8 cellular contexts compared by ENCODE assay signal in the genomic region with DNA sequence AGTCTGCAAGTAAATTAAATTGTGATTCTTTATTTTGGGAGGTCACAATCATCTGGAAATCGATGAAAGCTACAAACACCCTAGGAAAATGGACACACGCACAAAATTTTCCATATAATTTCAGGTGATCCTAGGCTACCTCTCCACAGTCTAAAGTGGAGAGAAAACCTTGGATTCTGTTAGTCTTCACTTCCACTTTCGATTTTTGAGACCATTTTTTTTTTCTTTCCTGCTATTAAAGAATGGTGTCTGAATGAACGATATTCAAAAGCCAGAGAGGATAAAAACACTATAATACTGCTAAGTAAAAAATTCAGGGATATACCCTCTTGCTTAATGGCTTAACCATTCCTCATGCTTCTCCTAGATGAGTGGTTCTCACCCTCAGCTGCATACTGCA. TPM values are rescaled to one million over a fixed set of nuclear protein-coding genes. Genes with fewer than 3 reads are reported as not detected.
A peak's percentile ranks its signal among the peaks of the same experiment; 100 is the strongest.
DNase-seq lines count a peak whose midpoint lies in the region; ATAC-seq and TF ChIP-seq lines count a peak whose summit lies in the region.

No MANE protein-coding gene starts in this region.

- 59 to 86% methylated on average over 2 to 4 of the region's 4 CpGs for WGBS in endodermal cell (ENCODE audit: insufficient coverage in 1 of 2, insufficient read length in 1 of 2), 2 experiments
- no CpG with 5 or more reads among the region's 4 CpGs for WGBS in trophoblast cell (ENCODE audit: extremely low coverage, insufficient coverage, insufficient read length)

- H3F3A ChIP-seq in DOHH2 (ENCODE audit: control insufficient read depth, insufficient read depth): peaks cover 26% of the 10 kb centered on the region

- H3K79me1 ChIP-seq in trophoblast cell (ENCODE audit: low read length): peaks cover 17% of the 10 kb centered on the region

- H3K79me2 ChIP-seq in DOHH2 (ENCODE audit: control insufficient read depth, low read length) (peaks cover 68% of the 10 kb centered on the region), OCI-LY7 (ENCODE audit: insufficient read depth, low read depth, low read length) (peaks cover 62% of the 10 kb centered on the region), trophoblast cell (ENCODE audit: control insufficient read depth, insufficient read depth, low read length, poor library complexity) (peaks cover 15% of the 10 kb centered on the region)

- no TSS peak for BruUV-seq in OCI-LY7 (replicated peaks; lab: Mats Ljungman, UMichigan)

- H2BK120ac ChIP-seq in trophoblast cell (ENCODE audit: insufficient read depth, low read length, poor library complexity): no peak overlapping the region

- no peak overlapping the region for H2BK12ac ChIP-seq in trophoblast cell (ENCODE audit: low read length)

- no peak overlapping the region for H4K12ac ChIP-seq in trophoblast cell (ENCODE audit: low read depth, low read length)

- POLR2A ChIA-PET in OCI-LY7 (lab: Charles Lee): interaction anchor here (0.5 to 7.1 kb wide), 10 partner anchors 8 to 103 kb away, joined by 3 to 67 read pairs (median 4); partner anchors contain the start of gene FAM200B

- H3K27ac ChIP-seq in DOHH2 (ENCODE audit: low read depth, low read length): no peak overlapping the region
- peak overlapping the region; percentile 68 for H3K27ac ChIP-seq in OCI-LY7 (ENCODE audit: low read depth, low read length, poor library complexity, severe bottlenecking)
- peak overlapping the region; percentile 59 for H3K27ac ChIP-seq in endodermal cell (ENCODE audit: low read depth, low read length)
- no peak overlapping the region for H3K27ac ChIP-seq in trophoblast cell (ENCODE audit: low read depth, low read length)

- H3K9ac ChIP-seq in endodermal cell (ENCODE audit: extremely low read depth, low read length, poor library complexity, severe bottlenecking) (peak overlapping the region; percentile 78), trophoblast cell (ENCODE audit: low read length) (no peak overlapping the region)

- H3K9me2 ChIP-seq in DOHH2 (replicated peaks; ENCODE audit: control insufficient read depth, low read length) (no peaks in the 10 kb centered on the region), OCI-LY7 (ENCODE audit: insufficient read depth, low read length) (no peaks in the 10 kb centered on the region)

- DNase-seq in OCI-LY7 (ENCODE audit: low spot score) (no peak), endodermal cell (no peak), trophoblast cell (no peak), DMS153 (lab: John Stamatoyannopoulos, UW) (no peak), NCI-H226 (no peak), NCI-H1436 treated with DMSO at 0.1 percent for 48 hours (lab: John Stamatoyannopoulos, UW) (no peak)

- no peak overlapping the region for H4K91ac ChIP-seq in trophoblast cell (ENCODE audit: low read depth, low read length)

- H2AK5ac ChIP-seq in trophoblast cell (ENCODE audit: low read length): no peak overlapping the region

- intact Hi-C loops in OCI-LY7 (cut with micrococcal nuclease; ENCODE audit: unreplicated experiment): loop anchor here (5.0 to 10.0 kb wide), 3 partner anchors 241 to 571 kb away; partner anchors contain the start of gene TAPT1

- CTCF ChIA-PET in OCI-LY7 (lab: Charles Lee; ENCODE audit: unreplicated experiment): interaction anchor here (0.9 kb wide), 1 partner anchor 183 kb away, joined by 5 read pairs; the partner anchor contains the start of gene CC2D2A

- H3K4me2 ChIP-seq in DOHH2 (ENCODE audit: low read length): peak overlapping the region; percentile 73
- H3K4me2 ChIP-seq in OCI-LY7 (ENCODE audit: low read length): peak overlapping the region; percentile 100
- H3K4me2 ChIP-seq in trophoblast cell (ENCODE audit: low read length): peak overlapping the region; percentile 91

- H3K27ac Mint-ChIP-seq in endodermal cell: peak overlapping the region; percentile 91

- H3K9me3 ChIP-seq in DOHH2 (ENCODE audit: control insufficient read depth, insufficient read depth, low read length) (no peaks in the 10 kb centered on the region), OCI-LY7 (ENCODE audit: low read length) (no peaks in the 10 kb centered on the region), endodermal cell (ENCODE audit: control insufficient read depth, low read length) (no peaks in the 10 kb centered on the region), trophoblast cell (ENCODE audit: insufficient read depth, low read depth, low read length) (no peaks in the 10 kb centered on the region)

- H2BK5ac ChIP-seq in trophoblast cell (ENCODE audit: low read depth, low read length, poor library complexity): no peak overlapping the region

- H2AFZ ChIP-seq in OCI-LY7 (ENCODE audit: low read length): peak overlapping the region; percentile 70; the same call in 1 of the 2 replicates
- H2AFZ ChIP-seq in trophoblast cell (ENCODE audit: insufficient read depth, low read length, poor library complexity): no peak overlapping the region

- no peak overlapping the region for H3K4ac ChIP-seq in trophoblast cell (ENCODE audit: low read depth, low read length)

- H3K4me3 Mint-ChIP-seq in endodermal cell: peak overlapping the region; percentile 84

- no peak overlapping the region for H3K23ac ChIP-seq in trophoblast cell (ENCODE audit: low read length)

- no peaks in the 10 kb centered on the region for H3K9me3 Mint-ChIP-seq in endodermal cell

- H3K4me1 ChIP-seq in DOHH2 (ENCODE audit: control insufficient read depth, low read length) (peaks cover 65% of the 10 kb centered on the region), OCI-LY7 (ENCODE audit: insufficient read depth, low read length, poor library complexity, severe bottlenecking) (peaks cover 53% of the 10 kb centered on the region), endodermal cell (ENCODE audit: control insufficient read depth, insufficient read depth, low read length) (peaks cover 13% of the 10 kb centered on the region), trophoblast cell (ENCODE audit: control insufficient read depth in 1 of 2, insufficient read depth in 2 of 2, low read length in 2 of 2) (peaks cover 8% of the 10 kb centered on the region in 2 experiments)

- ATAC-seq in GM19397 (IDR thresholded peaks at IDR 0.05; ENCODE audit: unreplicated experiment): no peak

- TF ChIP-seq CTCF in DOHH2 (IDR thresholded peaks at IDR 0.05; ENCODE audit: low read depth, low read length, poor library complexity, severe bottlenecking) (no peak), OCI-LY7 (conservative IDR thresholded peaks at IDR 0.05; ENCODE audit: low read length) (no peak), endodermal cell (conservative IDR thresholded peaks at IDR 0.05) (no peak)

- H3K27me3 ChIP-seq in DOHH2 (ENCODE audit: control insufficient read depth, low read length): no peaks in the 10 kb centered on the region
- no peaks in the 10 kb centered on the region for H3K27me3 ChIP-seq in endodermal cell (ENCODE audit: control insufficient read depth, insufficient read depth, low read length, poor library complexity, severe bottlenecking)
- H3K27me3 ChIP-seq in trophoblast cell (ENCODE audit: insufficient read depth, low read length): no peaks in the 10 kb centered on the region

- no peak overlapping the region for H3K18ac ChIP-seq in trophoblast cell (ENCODE audit: low read length)

- no peak overlapping the region for H4K8ac ChIP-seq in trophoblast cell (ENCODE audit: low read depth, low read length)

- H3K14ac ChIP-seq in trophoblast cell (ENCODE audit: low read length): no peak overlapping the region

- peaks cover 5% of the 10 kb centered on the region for H4K20me1 ChIP-seq in DOHH2 (ENCODE audit: control insufficient read depth, insufficient read depth, low read depth, low read length)
- H4K20me1 ChIP-seq in OCI-LY7 (ENCODE audit: insufficient read depth, low read length): no peaks in the 10 kb centered on the region; the same call in 1 of the 2 replicates

- H3K36me3 ChIP-seq in DOHH2 (ENCODE audit: control insufficient read depth, low read length): peaks cover 22% of the 10 kb centered on the region
- peaks cover 12% of the 10 kb centered on the region; the same call in 1 of the 2 replicates for H3K36me3 ChIP-seq in OCI-LY7 (ENCODE audit: insufficient read depth, low read length)
- H3K36me3 ChIP-seq in endodermal cell (ENCODE audit: control insufficient read depth, insufficient read depth, low read length): no peaks in the 10 kb centered on the region
- peaks cover 1 to 5% of the 10 kb centered on the region in 2 experiments for H3K36me3 ChIP-seq in trophoblast cell (ENCODE audit: control insufficient read depth in 1 of 2, insufficient read depth in 2 of 2, low read length in 2 of 2)

- no peaks in the 10 kb centered on the region for H3K27me3 Mint-ChIP-seq in endodermal cell (ENCODE audit: insufficient read depth)

- H3K4me1 Mint-ChIP-seq in endodermal cell: peaks cover 55% of the 10 kb centered on the region

- no peaks in the 10 kb centered on the region for H3K36me3 Mint-ChIP-seq in endodermal cell (ENCODE audit: low read depth)

- peak overlapping the region; percentile 94 for H3K4me3 ChIP-seq in DOHH2 (ENCODE audit: low read length)
- H3K4me3 ChIP-seq in OCI-LY7 (ENCODE audit: low read depth, low read length, poor library complexity, severe bottlenecking): peak overlapping the region; percentile 92
- peak overlapping the region; percentile 99 for H3K4me3 ChIP-seq in endodermal cell (ENCODE audit: low read length)
- no peak overlapping the region for H3K4me3 ChIP-seq in trophoblast cell (ENCODE audit: low read depth, low read length)

RNA-seq across cellular contexts. Expression of gene FBXL5, which starts 1.7 kb away (rescaled TPM):
- 73.9 and 102 TPM in 2 replicates for total RNA-seq in OCI-LY7 (2014; rRNA removed; shearing (Covaris generic))
- total RNA-seq in OCI-LY7 (2022): 43.5 and 50.5 TPM in 2 replicates
- 10 to 100 TPM; 60.3 to 88.4 TPM for total RNA-seq in endodermal cell
- polyA plus RNA-seq in endodermal cell (2013, experiment 1 of 2): 64.0 TPM
- polyA plus RNA-seq in endodermal cell (2013, experiment 2 of 2): 67.2 TPM
- polyA plus RNA-seq in trophoblast cell (2013): 32.4 and 32.8 TPM in 2 replicates

RNA-seq across cellular contexts. Expression of gene FAM200B, which starts 28.2 kb away (rescaled TPM):
- 11.0 and 11.5 TPM in 2 replicates for total RNA-seq in OCI-LY7 (2014; rRNA removed; shearing (Covaris generic))
- total RNA-seq in OCI-LY7 (2022) (25.0 and 31.7 TPM in 2 replicates), endodermal cell (10 to 100 TPM; 18.1 to 27.8 TPM)
- polyA plus RNA-seq in endodermal cell (2013, experiment 1 of 2): 40.1 TPM
- polyA plus RNA-seq in endodermal cell (2013, experiment 2 of 2): 47.0 TPM
- 60.1 and 63.5 TPM in 2 replicates for polyA plus RNA-seq in trophoblast cell (2013)

RNA-seq across cellular contexts. Expression of gene BST1, which starts 49.4 kb away (rescaled TPM):
- total RNA-seq in OCI-LY7 (2014; rRNA removed; shearing (Covaris generic)): 0.50 and 0.67 TPM in 2 replicates
- total RNA-seq in OCI-LY7 (2022): 0.21 TPM in 1 of 2 replicates, not detected in the other
- total RNA-seq in endodermal cell: under 1 TPM; 0.44 to 0.53 TPM
- 0.85 TPM for polyA plus RNA-seq in endodermal cell (2013, experiment 1 of 2)
- 0.87 TPM for polyA plus RNA-seq in endodermal cell (2013, experiment 2 of 2)
- polyA plus RNA-seq in trophoblast cell (2013): 0.24 and 0.40 TPM in 2 replicates

Comparison
In these comparisons a context has a peak if more than half of its experiments do, and no peak if none do; other contexts are left out.
1. H3K27ac ChIP-seq: peak in OCI-LY7 (single experiment) and endodermal cell (single experiment); none in DOHH2 (single experiment) and trophoblast cell (single experiment).
2. Peak in every context shown above with its lines, with median percentiles within 50 percentile points of each other: H3K4me2 ChIP-seq.